10 cellular contexts compared by ENCODE assay signal in genomic region chr13:51562011-51562671, GRCh38. TPM values are rescaled to one million over a fixed set of nuclear protein-coding genes. Genes with fewer than 3 reads are reported as not detected.
A peak's percentile ranks its signal among the peaks of the same experiment; 100 is the strongest.
DNase-seq lines count a peak whose midpoint lies in the region; ATAC-seq and TF ChIP-seq lines count a peak whose summit lies in the region.
"Had no signal": no experiment of that assay in that cellular context is flagged by ENCODE, and none has a peak within 500 bp of the region (broad histone marks: within the 10 kb centered on the region; RNA-seq: fewer than 3 reads in every experiment).

No MANE protein-coding gene starts in this region.

- POLR2A ChIA-PET in activated naive CD8-positive, alpha-beta T cell treated with anti-CD3 and anti-CD28 coated beads, Interleukin-2, amount 10 ng/mL, durations not matched to agents 7 days and 5 days (lab: Charles Lee) = interaction anchor here (2.2 kb wide), 1 partner anchor 109 kb away, joined by 11 read pairs; the partner anchor contains the start of gene INTS6

- H3K27me3 Mint-ChIP-seq in activated naive CD8-positive, alpha-beta T cell treated with anti-CD3 and anti-CD28 coated beads, Interleukin-2, amount 10 ng/mL, durations not matched to agents 7 days and 5 days = no peaks in the 10 kb centered on the region
- H3K27me3 Mint-ChIP-seq in mesothelial cell of epicardium (ENCODE audit: low read depth) = peaks cover 2% of the 10 kb centered on the region

- peaks cover 10% of the 10 kb centered on the region for H3K36me3 Mint-ChIP-seq in activated naive CD8-positive, alpha-beta T cell treated with anti-CD3 and anti-CD28 coated beads, Interleukin-2, amount 10 ng/mL, durations not matched to agents 7 days and 5 days
- no peaks in the 10 kb centered on the region for H3K36me3 Mint-ChIP-seq in mesothelial cell of epicardium

- H3K4me1 Mint-ChIP-seq in activated naive CD8-positive, alpha-beta T cell treated with anti-CD3 and anti-CD28 coated beads, Interleukin-2, amount 10 ng/mL, durations not matched to agents 7 days and 5 days = peaks cover 31% of the 10 kb centered on the region
- peaks cover 5% of the 10 kb centered on the region for H3K4me1 Mint-ChIP-seq in mesothelial cell of epicardium
- H3K4me1 Mint-ChIP-seq: nephron had no signal

- H3K4me3 Mint-ChIP-seq in activated naive CD8-positive, alpha-beta T cell treated with anti-CD3 and anti-CD28 coated beads, Interleukin-2, amount 10 ng/mL, durations not matched to agents 7 days and 5 days = peak overlapping the region; percentile 19
- no peak overlapping the region for H3K4me3 Mint-ChIP-seq in mesothelial cell of epicardium
- H3K4me3 Mint-ChIP-seq: activated T-cell treated with anti-CD3 and anti-CD28 coated beads, Interleukin-2, amount 50 U/mL, for 4 hours; nephron had no signal

- peak overlapping the region; percentile 47; the same call in 1 of the 2 replicates for H3K4me3 ChIP-seq in GM08714 (ENCODE audit: low read length)

- ATAC-seq in GM19438 (IDR thresholded peaks at IDR 0.05; ENCODE audit: low read depth, unreplicated experiment) (peak; percentile 76), HG03108 (IDR thresholded peaks at IDR 0.05; ENCODE audit: unreplicated experiment) (peak; percentile 83), HG02970 (IDR thresholded peaks at IDR 0.05; ENCODE audit: low FRiP score, unreplicated experiment) (no peak)
- peak; percentile 56 for ATAC-seq in activated naive CD8-positive, alpha-beta T cell treated with anti-CD3 and anti-CD28 coated beads, Interleukin-2, amount 10 ng/mL, durations not matched to agents 7 days and 5 days (ENCODE audit: low read depth)

- TF ChIP-seq CTCF in mesothelial cell of epicardium (IDR thresholded peaks at IDR 0.05; ENCODE audit: unreplicated experiment) = no peak

- H3K27ac Mint-ChIP-seq in activated naive CD8-positive, alpha-beta T cell treated with anti-CD3 and anti-CD28 coated beads, Interleukin-2, amount 10 ng/mL, durations not matched to agents 7 days and 5 days = no peak overlapping the region
- H3K27ac Mint-ChIP-seq in mesothelial cell of epicardium = no peak overlapping the region
- H3K27ac Mint-ChIP-seq: nephron had no signal

- DNase-seq in activated naive CD8-positive, alpha-beta T cell treated with anti-CD3 and anti-CD28 coated beads, Interleukin-2, amount 10 ng/mL, durations not matched to agents 7 days and 5 days = no peak
- DNase-seq in NAMALWA (ENCODE audit: low spot score) (no peak), NCI-H345 treated with DMSO at 0.1 percent for 48 hours (lab: John Stamatoyannopoulos, UW; ENCODE audit: unreplicated experiment) (no peak), mesothelial cell of epicardium (ENCODE audit: low spot score in 2 of 2, unreplicated experiment in 2 of 2) (no peak)
- DNase-seq: activated T-cell treated with anti-CD3 and anti-CD28 coated beads, Interleukin-2, amount 50 U/mL, for 4 hours had no signal

- peaks cover 3% of the 10 kb centered on the region for H3K9me3 Mint-ChIP-seq in activated naive CD8-positive, alpha-beta T cell treated with anti-CD3 and anti-CD28 coated beads, Interleukin-2, amount 10 ng/mL, durations not matched to agents 7 days and 5 days
- H3K9me3 Mint-ChIP-seq in mesothelial cell of epicardium = no peaks in the 10 kb centered on the region
- H3K9me3 Mint-ChIP-seq: activated T-cell treated with anti-CD3 and anti-CD28 coated beads, Interleukin-2, amount 50 U/mL, for 4 hours had no signal

RNA-seq across cellular contexts. Expression of gene WDFY2, which starts 22.1 kb away (rescaled TPM):
- total RNA-seq in activated naive CD8-positive, alpha-beta T cell treated with anti-CD3 and anti-CD28 coated beads, Interleukin-2, amount 10 ng/mL, durations not matched to agents 7 days and 5 days = 10 to 100 TPM; 12.7 to 15.5 TPM
- 12.1 to 12.4 TPM (median 12.1 TPM) in 3 replicates for total RNA-seq in mesothelial cell of epicardium
